8 cellular contexts compared by ENCODE assay signal in genomic region chr13:27481766-27482165, GRCh38. TPM values are rescaled to one million over a fixed set of nuclear protein-coding genes. Genes with fewer than 3 reads are reported as not detected.
DNase-seq lines count a peak whose midpoint lies in the region; ATAC-seq and TF ChIP-seq lines count a peak whose summit lies in the region.

No MANE protein-coding gene starts in this region.

- H3K4me1 ChIP-seq in CD8-positive, alpha-beta T cell (ENCODE audit: insufficient read depth, low read length), result no peaks in the 10 kb centered on the region
- H3K4me1 ChIP-seq in HEK293 (ENCODE audit: control insufficient read depth, insufficient read depth, low read length) (no peaks in the 10 kb centered on the region), SJSA1 (replicated peaks) (no peaks in the 10 kb centered on the region)

- peak; percentile 22 for TF ChIP-seq CTCF in CD8-positive, alpha-beta T cell (IDR thresholded peaks at IDR 0.05)
- TF ChIP-seq CTCF in HEK293 (tag by site-specific recombination; IDR thresholded peaks at IDR 0.05), result no peak

- peak in 1 of 7 experiments; percentile 19 for DNase-seq in CD8-positive, alpha-beta T cell
- peak; percentile 5 to 45 for DNase-seq in SJSA1 (ENCODE audit: low read depth in 1 of 2, low spot score in 2 of 2)
- DNase-seq in dermis blood vessel endothelial cell, result peak; percentile 57
- DNase-seq in naive B cell, result no peak
- no peak for DNase-seq in NCI-H774 (lab: John Stamatoyannopoulos, UW)

- no peaks in the 10 kb centered on the region for H3K36me3 ChIP-seq in CD8-positive, alpha-beta T cell (ENCODE audit: insufficient read depth, low read length)
- H3K36me3 ChIP-seq in HEK293 (ENCODE audit: control insufficient read depth in 2 of 2, insufficient read depth in 1 of 2, low read length in 2 of 2) (no peaks in the 10 kb centered on the region), SJSA1 (no peaks in the 10 kb centered on the region)

- H3K27me3 ChIP-seq in CD8-positive, alpha-beta T cell (ENCODE audit: insufficient read depth, low read length), result no peaks in the 10 kb centered on the region
- no peaks in the 10 kb centered on the region for H3K27me3 ChIP-seq in SJSA1 (replicated peaks)

- POLR2A ChIA-PET in CD8-positive, alpha-beta T cell (lab: Charles Lee), result no interaction called here
- POLR2A ChIA-PET in HEK293 (lab: Yijun Ruan, JAX), result no interaction called here

- H3K9me3 Mint-ChIP-seq in CD8-positive, alpha-beta T cell, result no peaks in the 10 kb centered on the region
- peaks cover 0 to 20% (median 9%) of the 10 kb centered on the region in 7 donors for H3K9me3 Mint-ChIP-seq in naive B cell

- H3K9me3 ChIP-seq in CD8-positive, alpha-beta T cell (ENCODE audit: low read length), result no peaks in the 10 kb centered on the region
- H3K9me3 ChIP-seq in HEK293 (ENCODE audit: control insufficient read depth, insufficient read depth, low read depth, low read length) (no peaks in the 10 kb centered on the region), SJSA1 (replicated peaks) (no peaks in the 10 kb centered on the region)

- H3K27ac ChIP-seq in CD8-positive, alpha-beta T cell (ENCODE audit: low read depth, low read length), result no peak overlapping the region
- no peak overlapping the region for H3K27ac ChIP-seq in HEK293 (ENCODE audit: extremely low read depth, low read depth, low read length)
- no peak overlapping the region for H3K27ac ChIP-seq in SJSA1

- peak; percentile 40 for ATAC-seq in CD8-positive, alpha-beta T cell
- no peak for ATAC-seq in naive B cell (ENCODE audit: low read depth in 2 of 2)
- ATAC-seq in GM19395 (IDR thresholded peaks at IDR 0.05; ENCODE audit: unreplicated experiment), result no peak
- no peak for ATAC-seq in GM19324 (IDR thresholded peaks at IDR 0.05; ENCODE audit: low FRiP score, unreplicated experiment)

- H3K27me3 Mint-ChIP-seq in CD8-positive, alpha-beta T cell (ENCODE audit: low read depth), result peaks cover 5% of the 10 kb centered on the region
- no peaks in the 10 kb centered on the region for H3K27me3 Mint-ChIP-seq in naive B cell

- H3K4me3 Mint-ChIP-seq in CD8-positive, alpha-beta T cell, result no peak overlapping the region
- H3K4me3 Mint-ChIP-seq in naive B cell, result peak overlapping the region in 1 of 8 donors; percentile 19

- intact Hi-C loops in CD8-positive, alpha-beta T cell (cut with DNase I, micrococcal nuclease), result no loop called here

- CTCF ChIA-PET in CD8-positive, alpha-beta T cell (lab: Charles Lee), result no interaction called here
- CTCF ChIA-PET in HEK293 (lab: Yijun Ruan, JAX), result interaction anchor here (0.9 to 1.1 kb wide), 3 partner anchors 15 to 345 kb away, joined by 3 to 6 read pairs (median 3); no protein-coding TSS in a partner anchor

- H3K27ac Mint-ChIP-seq in CD8-positive, alpha-beta T cell, result no peak overlapping the region
- peak overlapping the region in 4 of 6 donors; percentile 53 to 96 (median 74) for H3K27ac Mint-ChIP-seq in naive B cell

- H3K4me3 ChIP-seq in CD8-positive, alpha-beta T cell (ENCODE audit: low read depth, low read length), result no peak overlapping the region
- H3K4me3 ChIP-seq in HEK293 (ENCODE audit: low read depth, low read length), result no peak overlapping the region
- H3K4me3 ChIP-seq in SJSA1, result no peak overlapping the region

- no peaks in the 10 kb centered on the region for H3K36me3 Mint-ChIP-seq in CD8-positive, alpha-beta T cell
- peaks cover 7 to 15% of the 10 kb centered on the region in 2 donors for H3K36me3 Mint-ChIP-seq in naive B cell

- peaks cover 11% of the 10 kb centered on the region for H3K4me1 Mint-ChIP-seq in CD8-positive, alpha-beta T cell (ENCODE audit: low read depth)
- H3K4me1 Mint-ChIP-seq in naive B cell, result peaks cover 27 to 47% (median 28%) of the 10 kb centered on the region in 3 donors

TF ChIP-seq in HEK293, 187 proteins besides CTCF, POLR2A, EP300 and RAD21:
- TF ChIP-seq ZNF2 (tag by site-specific recombination; IDR thresholded peaks at IDR 0.05) (peak; percentile 99), ZNF654 (tag by site-specific recombination; IDR thresholded peaks at IDR 0.05; ENCODE audit: low read depth) (peak; percentile 61), ZBTB7A (tag by site-specific recombination; IDR thresholded peaks at IDR 0.05; ENCODE audit: low read depth) (no peak), ZSCAN30 (tag by site-specific recombination; IDR thresholded peaks at IDR 0.05) (0 out of 2 replicates have a peak, but pooled peaks have one; percentile 24)
TF ChIP-seq in HEK293: peak in this region for 3.

RNA-seq across cellular contexts. Expression of gene MTIF3, which starts 31.4 kb away (rescaled TPM):
- 10 to 100 TPM; 12.7 to 13.0 TPM for total RNA-seq in CD8-positive, alpha-beta T cell
- total RNA-seq in SJSA1 (2014; rRNA removed; shearing (Covaris generic)), result 16.9 and 26.9 TPM in 2 replicates
- total RNA-seq in dermis blood vessel endothelial cell, result 55.0 and 70.1 TPM in 2 replicates
- polyA plus RNA-seq in naive B cell (ENCODE audit: low read depth in 6 of 6), result 100 to 1,000 TPM in 2 of 6 donors, 10 to 100 TPM in 4; 77.3 to 116 (median 89.0) TPM

RNA-seq across cellular contexts. Expression of gene GTF3A, which starts 57.3 kb away (rescaled TPM):
- 100 to 1,000 TPM; 157 TPM for total RNA-seq in CD8-positive, alpha-beta T cell
- 58.8 and 106 TPM in 2 replicates for total RNA-seq in SJSA1 (2014; rRNA removed; shearing (Covaris generic))
- 110 and 146 TPM in 2 replicates for total RNA-seq in dermis blood vessel endothelial cell
- polyA plus RNA-seq in naive B cell (ENCODE audit: low read depth in 6 of 6), result 100 to 1,000 TPM; 373 to 631 (median 487) TPM

Comparison
In these comparisons a context has a peak if more than half of its experiments do, and no peak if none do; other contexts are left out.
1. DNase-seq: peak in SJSA1 (2 of 2) and dermis blood vessel endothelial cell (single experiment); none in naive B cell (single experiment) and NCI-H774 (single experiment).